Comparison of ENCODE assay signal across 28 cellular contexts in the genomic region with DNA sequence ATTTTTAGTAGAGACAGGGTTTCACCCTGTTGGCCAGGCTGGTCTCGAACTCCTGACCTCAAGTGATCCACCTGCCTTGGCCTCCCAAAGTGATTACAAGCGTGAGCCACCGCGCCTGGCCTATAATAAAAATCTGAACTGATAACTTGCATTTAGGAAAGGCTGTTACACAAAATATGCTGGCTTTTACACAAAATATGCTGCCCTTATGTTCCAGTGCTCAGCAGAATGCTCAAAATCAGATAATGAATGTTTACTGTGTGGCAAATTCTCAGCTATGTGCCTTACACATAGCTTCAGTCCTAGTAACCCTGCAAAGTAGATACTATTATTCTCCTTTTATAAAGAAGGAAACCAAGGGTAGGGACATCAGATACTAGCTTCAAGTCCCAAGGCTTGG.
"Had no signal": no experiment of that assay in that cellular context is flagged by ENCODE, and none has a peak within 500 bp of the region (broad histone marks: within the 10 kb centered on the region; RNA-seq: fewer than 3 reads in every experiment).

No MANE protein-coding gene starts in this region.

- H3K36me3 Mint-ChIP-seq: immature natural killer cell; naive B cell; natural killer cell; stimulated activated memory B cell treated with anti-CD40 and anti-IgM and Interleukin-4, amounts not matched to agents 10 μg/mL and 1 μg/mL and 100 μg/mL, for 72 hours had no signal

- H2AFZ ChIP-seq: neural progenitor cell had no signal

- ATAC-seq: left colon; natural killer cell; right lobe of liver; stimulated activated memory B cell treated with anti-CD40 and anti-IgM and Interleukin-4, amounts not matched to agents 10 μg/mL and 1 μg/mL and 100 μg/mL, for 72 hours; stimulated activated naive CD8-positive, alpha-beta T cell treated with anti-CD3 and anti-CD28 coated beads, Interleukin-15, amount 100 ng/mL, for 72 hours had no signal

- H3K9me3 Mint-ChIP-seq: natural killer cell had no signal

- H3K27me3 ChIP-seq: neural progenitor cell, right atrium auricular region, tibial nerve, upper lobe of left lung had no signal

- H3K4me2 ChIP-seq: neural progenitor cell, smooth muscle cell had no signal

- DNase-seq: hypothalamus; immature natural killer cell; kidney; left colon; left ventricle myocardium inferior; mesendoderm; naive B cell; natural killer cell; nephron progenitor cell; occipital lobe; right lobe of liver; stimulated activated CD4-positive, alpha-beta T cell treated with anti-CD3 and anti-CD28 coated beads, Interleukin-1b, Interleukin-23, amount 100 ng/mL, for 48 hours; stimulated activated CD4-positive, alpha-beta T cell treated with anti-CD3 and anti-CD28 coated beads, Interleukin-2, amount 100 ng/mL, for 48 hours; stimulated activated CD4-positive, alpha-beta T cell treated with anti-CD3 and anti-CD28 coated beads, Interleukin-4, amount 100 ng/mL, for 4 hours; stimulated activated CD8-positive, alpha-beta memory T cell treated with anti-CD3 and anti-CD28 coated beads, Interleukin-4, amount 100 ng/mL, for 48 hours; stimulated activated naive CD4-positive, alpha-beta T cell treated with Interleukin-2 at 50 U/mL for 16 hours; stimulated activated naive CD8-positive, alpha-beta T cell treated with anti-CD3 and anti-CD28 coated beads, Interleukin-15, amount 100 ng/mL, for 72 hours; substantia nigra; upper lobe of left lung had no signal

- H3K9me3 ChIP-seq: neutrophil, right lobe of liver, upper lobe of left lung had no signal

- H3K27me3 Mint-ChIP-seq: stimulated activated memory B cell treated with anti-CD40 and anti-IgM and Interleukin-4, amounts not matched to agents 10 μg/mL and 1 μg/mL and 100 μg/mL, for 72 hours; stimulated activated naive CD8-positive, alpha-beta T cell treated with anti-CD3 and anti-CD28 coated beads, Interleukin-15, amount 100 ng/mL, for 72 hours had no signal

- H3K36me3 ChIP-seq: left ventricle myocardium inferior, neural progenitor cell, neutrophil, right atrium auricular region, right lobe of liver, tibial nerve, upper lobe of left lung had no signal

- H3K9ac ChIP-seq: neural progenitor cell had no signal

- H3K4me1 ChIP-seq: left ventricle myocardium inferior, right atrium auricular region, right lobe of liver, tibial nerve, upper lobe of left lung had no signal

- H3K4me3 Mint-ChIP-seq: immature natural killer cell; mesothelial cell of epicardium; naive B cell; natural killer cell; nephron progenitor cell; neural progenitor cell; stimulated activated memory B cell treated with anti-CD40 and anti-IgM and Interleukin-4, amounts not matched to agents 10 μg/mL and 1 μg/mL and 100 μg/mL, for 72 hours; stimulated activated naive CD8-positive, alpha-beta T cell treated with anti-CD3 and anti-CD28 coated beads, Interleukin-15, amount 100 ng/mL, for 72 hours had no signal

- H3K4me1 Mint-ChIP-seq: immature natural killer cell; naive B cell; natural killer cell; stimulated activated memory B cell treated with anti-CD40 and anti-IgM and Interleukin-4, amounts not matched to agents 10 μg/mL and 1 μg/mL and 100 μg/mL, for 72 hours; stimulated activated naive CD8-positive, alpha-beta T cell treated with anti-CD3 and anti-CD28 coated beads, Interleukin-15, amount 100 ng/mL, for 72 hours had no signal

- H3K4me3 ChIP-seq: left ventricle myocardium inferior, lung, neural progenitor cell, right atrium auricular region, right lobe of liver, smooth muscle cell, tibial nerve, upper lobe of left lung had no signal

- H3K27ac Mint-ChIP-seq: immature natural killer cell; mesothelial cell of epicardium; naive B cell; natural killer cell; neural progenitor cell; progenitor cell of endocrine pancreas; stimulated activated memory B cell treated with anti-CD40 and anti-IgM and Interleukin-4, amounts not matched to agents 10 μg/mL and 1 μg/mL and 100 μg/mL, for 72 hours; stimulated activated naive CD8-positive, alpha-beta T cell treated with anti-CD3 and anti-CD28 coated beads, Interleukin-15, amount 100 ng/mL, for 72 hours had no signal

- H3K27ac ChIP-seq: left ventricle myocardium inferior, neural progenitor cell, neutrophil, right atrium auricular region, right lobe of liver, tibial nerve, upper lobe of left lung had no signal
